Comparison of ENCODE assay signal across 23 cellular contexts in genomic region chr12:21026302-21026701, GRCh38.
DNase-seq lines count a peak whose midpoint lies in the region; ATAC-seq, FAIRE-seq and TF ChIP-seq lines count a peak whose summit lies in the region.
"Had no signal": no experiment of that assay in that cellular context is flagged by ENCODE, and none has a peak within 500 bp of the region (broad histone marks: within the 10 kb centered on the region; RNA-seq: fewer than 3 reads in every experiment).

No MANE protein-coding gene starts in this region.

- H2AFZ ChIP-seq in astrocyte (ENCODE audit: low read depth, low read length): no peak overlapping the region
- H2AFZ ChIP-seq: GM23338 had no signal

- DNase-seq in NCI-H2029 treated with DMSO at 0.1 percent for 48 hours (lab: John Stamatoyannopoulos, UW): peak; percentile 61
- peak; percentile 8 for DNase-seq in astrocyte (ENCODE audit: low read depth)
- peak; percentile 5 for DNase-seq in non-pigmented ciliary epithelial cell (ENCODE audit: low read depth)
- no peak for DNase-seq in OCI-M1 (lab: John Stamatoyannopoulos, UW)
- DNase-seq: activated CD4-positive, alpha-beta T cell treated with anti-CD3 and anti-CD28 coated beads for 36 hours; activated naive CD8-positive, alpha-beta T cell treated with anti-CD3 and anti-CD28 coated beads, Interleukin-2, amount 10 ng/mL, durations not matched to agents 7 days and 5 days; foreskin fibroblast; hypothalamus; mesendoderm; naive thymus-derived CD8-positive, alpha-beta T cell; NCI-H526 treated with DMSO at 0.1 percent for 48 hours; SK-N-SH; stimulated activated naive CD4-positive, alpha-beta T cell treated with Interleukin-2 at 50 U/mL for 16 hours; thyroid gland had no signal

- no peak overlapping the region for H3K27ac Mint-ChIP-seq in astrocyte (ENCODE audit: unreplicated experiment)
- H3K27ac Mint-ChIP-seq: activated CD4-positive, alpha-beta T cell treated with anti-CD3 and anti-CD28 coated beads for 36 hours; activated naive CD8-positive, alpha-beta T cell treated with anti-CD3 and anti-CD28 coated beads, Interleukin-2, amount 10 ng/mL, durations not matched to agents 7 days and 5 days; activated T-helper 17 cell treated with anti-CD3 and anti-CD28 coated beads, Interleukin-2, amount 50 U/mL, for 72 hours; GM23338; naive thymus-derived CD8-positive, alpha-beta T cell had no signal

- H3K79me2 ChIP-seq in astrocyte (ENCODE audit: insufficient read depth, low read length): no peaks in the 10 kb centered on the region

- TF ChIP-seq CTCF in HEK293 (tag by site-specific recombination; IDR thresholded peaks at IDR 0.05) (no peak), astrocyte (IDR thresholded peaks at IDR 0.05; ENCODE audit: insufficient read depth, low read depth, low read length) (no peak)

- POLR2A ChIA-PET in HEK293 (lab: Yijun Ruan, JAX): no interaction called here

- ATAC-seq in HG02884 (IDR thresholded peaks at IDR 0.05; ENCODE audit: unreplicated experiment) (no peak), HG03025 (IDR thresholded peaks at IDR 0.05; ENCODE audit: low FRiP score, unreplicated experiment) (no peak)
- ATAC-seq: activated CD4-positive, alpha-beta T cell treated with anti-CD3 and anti-CD28 coated beads for 36 hours; activated T-helper 17 cell treated with anti-CD3 and anti-CD28 coated beads, Interleukin-2, amount 50 U/mL, for 72 hours; GM23338; naive thymus-derived CD8-positive, alpha-beta T cell; Panc1 had no signal

- no peak overlapping the region for H3K9ac ChIP-seq in astrocyte (ENCODE audit: low read length)
- H3K9ac ChIP-seq: SK-N-SH had no signal

- H3K27me3 ChIP-seq in astrocyte (ENCODE audit: insufficient read depth, low read length): no peaks in the 10 kb centered on the region
- H3K27me3 ChIP-seq: cardiac muscle cell, thyroid gland had no signal

- H4K20me1 ChIP-seq in astrocyte (ENCODE audit: insufficient read depth, low read length): no peaks in the 10 kb centered on the region

- FAIRE-seq in astrocyte (lab: Jason Lieb, UNC): no peak
- FAIRE-seq: keratinocyte had no signal

- H3K4me3 ChIP-seq in HEK293 (ENCODE audit: low read depth, low read length) (no peak overlapping the region), astrocyte (ENCODE audit: insufficient read depth, low read depth, low read length) (no peak overlapping the region)
- H3K4me3 ChIP-seq: cardiac muscle cell, GM23338, thyroid gland had no signal

- H3K4me1 ChIP-seq in HEK293 (ENCODE audit: control insufficient read depth, insufficient read depth, low read length) (no peaks in the 10 kb centered on the region), astrocyte (ENCODE audit: insufficient read depth, low read length) (no peaks in the 10 kb centered on the region)
- H3K4me1 ChIP-seq: thyroid gland had no signal

- H3K36me3 Mint-ChIP-seq in astrocyte (ENCODE audit: low read depth, unreplicated experiment): no peaks in the 10 kb centered on the region
- H3K36me3 Mint-ChIP-seq: activated naive CD8-positive, alpha-beta T cell treated with anti-CD3 and anti-CD28 coated beads, Interleukin-2, amount 10 ng/mL, durations not matched to agents 7 days and 5 days; naive thymus-derived CD8-positive, alpha-beta T cell had no signal

- no peak overlapping the region for H3K4me3 Mint-ChIP-seq in astrocyte (ENCODE audit: unreplicated experiment)
- H3K4me3 Mint-ChIP-seq: activated CD4-positive, alpha-beta T cell treated with anti-CD3 and anti-CD28 coated beads for 36 hours; activated naive CD8-positive, alpha-beta T cell treated with anti-CD3 and anti-CD28 coated beads, Interleukin-2, amount 10 ng/mL, durations not matched to agents 7 days and 5 days; activated T-helper 17 cell treated with anti-CD3 and anti-CD28 coated beads, Interleukin-2, amount 50 U/mL, for 72 hours; GM23338; naive thymus-derived CD8-positive, alpha-beta T cell had no signal

- H3K27me3 Mint-ChIP-seq in astrocyte (ENCODE audit: low read depth, unreplicated experiment): no peaks in the 10 kb centered on the region
- H3K27me3 Mint-ChIP-seq: activated CD4-positive, alpha-beta T cell treated with anti-CD3 and anti-CD28 coated beads for 36 hours; activated naive CD8-positive, alpha-beta T cell treated with anti-CD3 and anti-CD28 coated beads, Interleukin-2, amount 10 ng/mL, durations not matched to agents 7 days and 5 days; activated T-helper 17 cell treated with anti-CD3 and anti-CD28 coated beads, Interleukin-2, amount 50 U/mL, for 72 hours; naive thymus-derived CD8-positive, alpha-beta T cell had no signal

- no peaks in the 10 kb centered on the region for H3K9me3 ChIP-seq in HEK293 (ENCODE audit: control insufficient read depth, insufficient read depth, low read depth, low read length)
- H3K9me3 ChIP-seq in astrocyte (ENCODE audit: insufficient read depth, low read depth, low read length): no peaks in the 10 kb centered on the region
- H3K9me3 ChIP-seq: SK-N-SH, thyroid gland had no signal

- no peaks in the 10 kb centered on the region for H3K4me1 Mint-ChIP-seq in astrocyte (ENCODE audit: low read depth, unreplicated experiment)
- H3K4me1 Mint-ChIP-seq: activated CD4-positive, alpha-beta T cell treated with anti-CD3 and anti-CD28 coated beads for 36 hours; activated naive CD8-positive, alpha-beta T cell treated with anti-CD3 and anti-CD28 coated beads, Interleukin-2, amount 10 ng/mL, durations not matched to agents 7 days and 5 days; activated T-helper 17 cell treated with anti-CD3 and anti-CD28 coated beads, Interleukin-2, amount 50 U/mL, for 72 hours; GM23338; naive thymus-derived CD8-positive, alpha-beta T cell had no signal

- no peak overlapping the region for H3K4me2 ChIP-seq in astrocyte (ENCODE audit: low read length)
- H3K4me2 ChIP-seq: GM23338, SK-N-SH had no signal

- no peaks in the 10 kb centered on the region for H3K9me3 Mint-ChIP-seq in astrocyte (ENCODE audit: unreplicated experiment)

- CTCF ChIA-PET in HEK293 (lab: Yijun Ruan, JAX): no interaction called here

- H3K27ac ChIP-seq in HEK293 (ENCODE audit: extremely low read depth, low read depth, low read length): no peak overlapping the region
- no peak overlapping the region for H3K27ac ChIP-seq in astrocyte (ENCODE audit: low read depth, low read length)
- H3K27ac ChIP-seq: cardiac muscle cell, epithelial cell of prostate, thyroid gland had no signal

- H3K36me3 ChIP-seq in HEK293 (ENCODE audit: control insufficient read depth in 2 of 2, insufficient read depth in 1 of 2, low read length in 2 of 2): no peaks in the 10 kb centered on the region
- H3K36me3 ChIP-seq in astrocyte (ENCODE audit: insufficient read depth, low read length): no peaks in the 10 kb centered on the region
- H3K36me3 ChIP-seq: cardiac muscle cell, thyroid gland had no signal

TF ChIP-seq in HEK293, 187 proteins besides CTCF, POLR2A, EP300 and RAD21:
- TF ChIP-seq REST (tag by site-specific recombination; IDR thresholded peaks at IDR 0.05) (no peak), PRDM6 (tag by site-specific recombination; IDR thresholded peaks at IDR 0.05) (0 out of 2 replicates have a peak, but pooled peaks have one; percentile 9), ZNF544 (tag by site-specific recombination; IDR thresholded peaks at IDR 0.05) (no peak), REPIN1 (tag by site-specific recombination; IDR thresholded peaks at IDR 0.05; ENCODE audit: low read depth) (no peak)
